In genomic region chr22:23749747-23750373, GRCh38 we compare ENCODE assay signal across 8 cellular contexts. TPM values are rescaled to one million over a fixed set of nuclear protein-coding genes. Genes with fewer than 3 reads are reported as not detected.
DNase-seq lines count a peak whose midpoint lies in the region; ATAC-seq and TF ChIP-seq lines count a peak whose summit lies in the region.

No MANE protein-coding gene starts in this region.

- peaks cover 54 to 85% (median 79%) of the 10 kb centered on the region in 10 experiments for H3K4me1 ChIP-seq in BLaER1 treated with 17β-estradiol and CSF1 and Interleukin-3, amounts not matched to agents 10 nM and 100 nM
- peaks cover 31% of the 10 kb centered on the region for H3K4me1 ChIP-seq in body of pancreas

- H3K9me3 ChIP-seq in BLaER1 treated with 17β-estradiol and CSF1 and Interleukin-3, amounts not matched to agents 10 nM and 100 nM (replicated peaks in 1 of 11), result peaks cover 0 to 3% (median under 1%) of the 10 kb centered on the region in 11 experiments; a peak in 6 of 22 replicates
- no peaks in the 10 kb centered on the region for H3K9me3 ChIP-seq in body of pancreas

- H3K27me3 ChIP-seq in BLaER1 treated with 17β-estradiol and CSF1 and Interleukin-3, amounts not matched to agents 10 nM and 100 nM, result no peaks in the 10 kb centered on the region
- no peaks in the 10 kb centered on the region for H3K27me3 ChIP-seq in body of pancreas

- 31 to 36% methylated on average over 13 of the region's 13 CpGs for WGBS in body of pancreas, 2 donors

- H3K9ac ChIP-seq in BLaER1 treated with 17β-estradiol and CSF1 and Interleukin-3, amounts not matched to agents 10 nM and 100 nM, result peak overlapping the region; percentile 86 to 99 (median 92); a peak in 19 of 22 replicates

- H3K27ac Mint-ChIP-seq in naive B cell, result peak overlapping the region; percentile 27 to 100 (median 85)

- H3K4me3 Mint-ChIP-seq in naive B cell, result peak overlapping the region; percentile 79 to 93 (median 88)

- H3K36me3 ChIP-seq in BLaER1 treated with 17β-estradiol and CSF1 and Interleukin-3, amounts not matched to agents 10 nM and 100 nM, result peaks cover 4 to 25% (median 13%) of the 10 kb centered on the region in 11 experiments
- H3K36me3 ChIP-seq in body of pancreas (replicated peaks in 1 of 2; ENCODE audit: insufficient read depth in 1 of 2, low read depth in 2 of 2), result peaks cover 0 to 2% of the 10 kb centered on the region in 2 donors

- H3K9me3 Mint-ChIP-seq in naive B cell, result peaks cover 0 to under 1% (median 0%) of the 10 kb centered on the region in 7 donors

- intact Hi-C loops in body of pancreas (cut with DNase I), result no loop called here

- H3K36me3 Mint-ChIP-seq in naive B cell, result peaks cover 4% of the 10 kb centered on the region in 2 donors

- ATAC-seq in body of pancreas (no peak), naive B cell (ENCODE audit: low read depth in 2 of 2) (no peak), HG02588 (IDR thresholded peaks at IDR 0.05; ENCODE audit: unreplicated experiment) (no peak), HG03342 (IDR thresholded peaks at IDR 0.05; ENCODE audit: unreplicated experiment) (no peak)

- no peak for TF ChIP-seq CTCF in body of pancreas (IDR thresholded peaks at IDR 0.05)

- peak overlapping the region; percentile 72 to 88 (median 79) for H3K4me3 ChIP-seq in BLaER1 treated with 17β-estradiol and CSF1 and Interleukin-3, amounts not matched to agents 10 nM and 100 nM
- peak overlapping the region; percentile 15 to 42 for H3K4me3 ChIP-seq in body of pancreas

- peaks cover 44 to 61% (median 52%) of the 10 kb centered on the region in 3 donors for H3K4me1 Mint-ChIP-seq in naive B cell

- no peak for TF ChIP-seq POLR2A in body of pancreas (IDR thresholded peaks at IDR 0.05)

- peak overlapping the region in 6 of 11 experiments; percentile 90 to 100 (median 98); a peak in 9 of 22 replicates for H3K27ac ChIP-seq in BLaER1 treated with 17β-estradiol and CSF1 and Interleukin-3, amounts not matched to agents 10 nM and 100 nM
- H3K27ac ChIP-seq in body of pancreas, result peak overlapping the region; percentile 87 to 95 (median 92)

- H3K27me3 Mint-ChIP-seq in naive B cell, result no peaks in the 10 kb centered on the region

- in situ Hi-C loops in KBM-7 (cut with MboI; ENCODE audit: low pct_unique_long_range_greater_than_20kb, low sequenced_read_pairs), result no loop called here

- DNase-seq in KBM-7 (peak; percentile 82), body of pancreas (no peak), naive B cell (no peak), NCI-H1930 (lab: John Stamatoyannopoulos, UW) (no peak), medulla oblongata (ENCODE audit: extremely low spot score) (no peak)

- H4K20me1 ChIP-seq in BLaER1 treated with 17β-estradiol and CSF1 and Interleukin-3, amounts not matched to agents 10 nM and 100 nM, result peaks cover 0 to 31% (median 6%) of the 10 kb centered on the region in 11 experiments; a peak in 6 of 22 replicates

- peak overlapping the region; percentile 75 to 99 (median 92) for H3K4me2 ChIP-seq in BLaER1 treated with 17β-estradiol and CSF1 and Interleukin-3, amounts not matched to agents 10 nM and 100 nM

RNA-seq across cellular contexts. Expression of gene ZNF70, which starts 1.1 kb away (rescaled TPM):
- 1 to 10 TPM; 4.2 to 9.9 TPM for total RNA-seq in body of pancreas
- polyA plus RNA-seq in naive B cell (ENCODE audit: low read depth in 6 of 6), result 1 to 10 TPM in 1 of 6 donors, under 1 TPM in 4, not detected in 1; 0.22 to 1.0 (median 0.47) TPM

RNA-seq across cellular contexts. Expression of gene VPREB3, which starts 4.4 kb away (rescaled TPM):
- total RNA-seq in body of pancreas, result not detected
- 1,000 to 10,000 TPM in 5 of 6 donors, 100 to 1,000 TPM in 1; 910 to 1,673 (median 1,335) TPM for polyA plus RNA-seq in naive B cell (ENCODE audit: low read depth in 6 of 6)

RNA-seq across cellular contexts. Expression of gene C22orf15, which starts 12.9 kb away (rescaled TPM):
- total RNA-seq in body of pancreas, result not detected
- 1 to 10 TPM in 2 of 6 donors, under 1 TPM in 2, not detected in 2; 0.13 to 4.9 (median 1.0) TPM for polyA plus RNA-seq in naive B cell (ENCODE audit: low read depth in 6 of 6)

RNA-seq across cellular contexts. Expression of gene CHCHD10, which starts 17.9 kb away (rescaled TPM):
- total RNA-seq in body of pancreas, result 100 to 1,000 TPM in 1 of 2 donors, 10 to 100 TPM in 1; 18.2 to 116 TPM
- polyA plus RNA-seq in naive B cell (ENCODE audit: low read depth in 6 of 6), result 10 to 100 TPM; 36.3 to 65.9 (median 62.6) TPM

RNA-seq across cellular contexts. Expression of gene MMP11, which starts 22.8 kb away (rescaled TPM):
- total RNA-seq in body of pancreas, result 1 to 10 TPM; 1.0 to 2.0 TPM
- polyA plus RNA-seq in naive B cell (ENCODE audit: low read depth in 6 of 6), result 10 to 100 TPM; 10.2 to 18.9 (median 14.2) TPM
